8 cellular contexts compared by ENCODE assay signal in genomic region chr9:120842685-120843485, GRCh38. TPM values are rescaled to one million over a fixed set of nuclear protein-coding genes. Genes with fewer than 3 reads are reported as not detected.
DNase-seq lines count a peak whose midpoint lies in the region; ATAC-seq, FAIRE-seq and TF ChIP-seq lines count a peak whose summit lies in the region.

TSS of gene PSMD5 (minus strand) at chr9:120842922. CDS start at chr9:120842909, 13 bp downstream.

- no peaks in the 10 kb centered on the region for H3K9me1 ChIP-seq in endothelial cell of umbilical vein (replicated peaks; ENCODE audit: control insufficient read depth, extremely low read depth, insufficient read depth, low read length)

- H3K4me3 ChIP-seq in OCI-LY1 (ENCODE audit: low read depth, low read length, poor library complexity, severe bottlenecking) (peak within 1 kb of the TSS; percentile 82), endothelial cell of umbilical vein (replicated peaks in 1 of 3; ENCODE audit: insufficient read depth in 1 of 3, low read depth in 1 of 3, low read length in 3 of 3) (peak within 1 kb of the TSS; percentile 53 to 80 (median 76))

- H3K4me1 ChIP-seq in OCI-LY1 (ENCODE audit: insufficient read depth, low read length, severe bottlenecking) (peaks cover 31% of the 10 kb centered on the region), endothelial cell of umbilical vein (ENCODE audit: control insufficient read depth, extremely low read depth, insufficient read depth, low read length) (peaks cover 25% of the 10 kb centered on the region)

- POLR2A ChIA-PET in endothelial cell of umbilical vein (lab: Charles Lee) = no interaction called here

- BruUV-seq in endothelial cell of umbilical vein (replicated peaks; lab: Mats Ljungman, UMichigan) = no TSS peak

- FAIRE-seq in HTR-8/SVneo (lab: Jason Lieb, UNC) = no peak
- peak; percentile 97 for FAIRE-seq in endothelial cell of umbilical vein (lab: Jason Lieb, UNC)

- DNase-seq in COLO668 (lab: John Stamatoyannopoulos, UW; ENCODE audit: unreplicated experiment) (peak; percentile 98), HTR-8/SVneo (ENCODE audit: insufficient read length, low spot score) (peak; percentile 95), activated T-cell treated with anti-CD3 and anti-CD28 coated beads for 1 hour (ENCODE audit: low read depth) (peak; percentile 88), endothelial cell of umbilical vein (ENCODE audit: low read depth, low spot score) (peak; percentile 99), midbrain (lab: John Stamatoyannopoulos, UW) (peak; percentile 93)
- peak; percentile 84 to 90 for DNase-seq in stimulated activated CD8-positive, alpha-beta memory T cell treated with anti-CD3 and anti-CD28 coated beads, Interleukin-2, amount 100 ng/mL, for 1 hour (ENCODE audit: low read depth in 2 of 2)

- H3K4me2 ChIP-seq in OCI-LY1 (ENCODE audit: low read length) (peak within 1 kb of the TSS; percentile 72), endothelial cell of umbilical vein (ENCODE audit: insufficient read depth, low read length) (peak within 1 kb of the TSS; percentile 93)

- TF ChIP-seq CTCF in OCI-LY1 (IDR thresholded peaks at IDR 0.05; ENCODE audit: low read length) = no peak
- TF ChIP-seq CTCF in endothelial cell of umbilical vein (IDR thresholded peaks at IDR 0.05; ENCODE audit: extremely low read depth in 1 of 2, insufficient read depth in 1 of 2, low read depth in 1 of 2, low read length in 2 of 2) = no peak

- peaks cover 53% of the 10 kb centered on the region for H3K36me3 ChIP-seq in OCI-LY1 (ENCODE audit: insufficient read depth, low read length)
- H3K36me3 ChIP-seq in endothelial cell of umbilical vein (ENCODE audit: control insufficient read depth in 2 of 2, extremely low read depth in 1 of 2, insufficient read depth in 2 of 2, low read length in 2 of 2) = no peaks in the 10 kb centered on the region

- 0 out of 2 replicates have a peak within 1 kb of the TSS, but pooled peaks have one; percentile 2 for H2AFZ ChIP-seq in OCI-LY1 (ENCODE audit: low read length)
- peak within 1 kb of the TSS; percentile 66 for H2AFZ ChIP-seq in endothelial cell of umbilical vein (ENCODE audit: low read depth, low read length)

- H3K27ac ChIP-seq in OCI-LY1 (ENCODE audit: low read depth, low read length, poor library complexity, severe bottlenecking) (peak within 1 kb of the TSS; percentile 52), endothelial cell of umbilical vein (ENCODE audit: insufficient read depth, low read depth, low read length) (peak within 1 kb of the TSS; percentile 72)

- no peaks in the 10 kb centered on the region for H4K20me1 ChIP-seq in OCI-LY1 (ENCODE audit: insufficient read depth, low read length)
- no peaks in the 10 kb centered on the region for H4K20me1 ChIP-seq in endothelial cell of umbilical vein (replicated peaks; ENCODE audit: control insufficient read depth, extremely low read depth, insufficient read depth, low read length)

- intact Hi-C loops in endothelial cell of umbilical vein (cut with micrococcal nuclease) = loop anchor here (1.0 to 5.0 kb wide), 7 partner anchors 25 to 221 kb away; partner anchors contain the start of genes FBXW2 and PHF19

- H3K27me3 ChIP-seq in OCI-LY1 (ENCODE audit: insufficient read depth, low read length) (no peaks in the 10 kb centered on the region), endothelial cell of umbilical vein (ENCODE audit: control insufficient read depth in 2 of 2, insufficient read depth in 2 of 2, low read length in 2 of 2) (no peaks in the 10 kb centered on the region)

- no peaks in the 10 kb centered on the region for H3F3A ChIP-seq in OCI-LY1 (ENCODE audit: insufficient read depth, low read length)

- H3K9ac ChIP-seq in OCI-LY1 (ENCODE audit: low read length) (peak within 1 kb of the TSS; percentile 93), endothelial cell of umbilical vein (replicated peaks; ENCODE audit: extremely low read depth, insufficient read depth, low read length) (peak within 1 kb of the TSS; percentile 94)

- H3K9me3 ChIP-seq in OCI-LY1 (ENCODE audit: low read length) (no peaks in the 10 kb centered on the region; the same call in 1 of the 2 replicates), endothelial cell of umbilical vein (replicated peaks; ENCODE audit: control insufficient read depth, insufficient read depth, low read length) (no peaks in the 10 kb centered on the region)

- H3K79me2 ChIP-seq in OCI-LY1 (ENCODE audit: insufficient read depth, low read length) = peaks cover 43% of the 10 kb centered on the region
- H3K79me2 ChIP-seq in endothelial cell of umbilical vein (ENCODE audit: control insufficient read depth, insufficient read depth, low read length) = peaks cover 33% of the 10 kb centered on the region

- H3K9me2 ChIP-seq in OCI-LY1 (ENCODE audit: low read depth, low read length) = no peaks in the 10 kb centered on the region

- CTCF ChIA-PET in endothelial cell of umbilical vein (lab: Charles Lee) = no interaction called here

- TF ChIP-seq POLR2A in endothelial cell of umbilical vein (IDR thresholded peaks at IDR 0.05; ENCODE audit: low read depth, low read length) = peak; percentile 92

- dilution Hi-C loops in endothelial cell of umbilical vein (cut with MboI; ENCODE audit: extremely low pct_ligation_motif_present, low sequenced_read_pairs) = no loop called here

- ATAC-seq in GM21360 (IDR thresholded peaks at IDR 0.05; ENCODE audit: unreplicated experiment) = peak; percentile 99

TF ChIP-seq in endothelial cell of umbilical vein, 7 proteins besides CTCF, POLR2A, EP300 and RAD21:
- peak; percentile 14 for TF ChIP-seq MAX (IDR thresholded peaks at IDR 0.05; ENCODE audit: insufficient read depth, insufficient read length)
- TF ChIP-seq EZH2 (IDR thresholded peaks at IDR 0.05; ENCODE audit: borderline replicate concordance, low read depth, low read length, severe bottlenecking) = no peak
- TF ChIP-seq POLR2AphosphoS5 (IDR thresholded peaks at IDR 0.05; ENCODE audit: insufficient read depth, low read depth, low read length) = peak; percentile 94
TF ChIP-seq in endothelial cell of umbilical vein: peak in this region for 2.

RNA-seq across cellular contexts. Expression of gene PSMD5, which starts in this region (rescaled TPM):
- 62.2 and 70.2 TPM in 2 replicates for total RNA-seq in endothelial cell of umbilical vein
- polyA plus RNA-seq in endothelial cell of umbilical vein = 15.9 and 20.4 TPM in 2 replicates
- polyA plus RNA-seq in endothelial cell of umbilical vein (2011; cell fraction: cytosol; rRNA removed) = 24.0 and 25.7 TPM in 2 replicates
- polyA plus RNA-seq in endothelial cell of umbilical vein (2011; cell fraction: nucleus; rRNA removed) = 18.3 and 30.9 TPM in 2 replicates
- polyA plus RNA-seq in endothelial cell of umbilical vein (2012) = 40.2 and 52.5 TPM in 2 replicates
- 25.2 and 32.3 TPM in 2 replicates for polyA minus RNA-seq in endothelial cell of umbilical vein
- 33.8 TPM for polyA minus RNA-seq in endothelial cell of umbilical vein (2011; cell fraction: cytosol; rRNA and poly(A)+ RNA removed)
- polyA minus RNA-seq in endothelial cell of umbilical vein (2011; cell fraction: nucleus; rRNA and poly(A)+ RNA removed) = 16.3 and 21.7 TPM in 2 replicates

Comparison
In these comparisons a context has a peak if more than half of its experiments do, and no peak if none do; other contexts are left out.
1. Peak in every context shown above with its lines: DNase-seq, ATAC-seq, H3K4me3 ChIP-seq and H3K27ac ChIP-seq.